Comparison of ENCODE assay signal across 15 cellular contexts in the genomic region with DNA sequence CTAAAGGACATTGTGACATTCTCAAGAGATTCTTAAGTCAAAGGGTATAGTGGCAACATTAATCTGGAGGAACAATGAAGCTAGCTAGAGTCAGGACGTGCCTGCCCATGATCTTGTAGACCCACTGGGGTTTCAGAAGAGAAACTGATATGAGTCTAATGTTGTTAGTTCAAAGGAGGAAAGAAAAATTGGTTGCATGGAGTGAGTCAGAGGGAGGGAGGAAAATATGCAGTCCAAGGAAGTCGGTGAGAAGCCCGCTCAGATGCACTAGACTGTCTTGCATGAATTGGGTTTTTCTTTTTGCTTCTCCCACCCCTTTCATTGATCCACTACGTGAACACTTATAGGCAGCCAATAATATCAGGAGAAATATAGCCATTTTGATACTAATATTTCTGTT. TPM values are rescaled to one million over a fixed set of nuclear protein-coding genes. Genes with fewer than 3 reads are reported as not detected.
DNase-seq lines count a peak whose midpoint lies in the region; ATAC-seq, FAIRE-seq and TF ChIP-seq lines count a peak whose summit lies in the region.
"Had no signal": no experiment of that assay in that cellular context is flagged by ENCODE, and none has a peak within 500 bp of the region (broad histone marks: within the 10 kb centered on the region; RNA-seq: fewer than 3 reads in every experiment).

No MANE protein-coding gene starts in this region.

- FAIRE-seq in urothelium cell line (lab: Jason Lieb, UNC), result no peak

- H3K27ac ChIP-seq in thyroid gland, result peak overlapping the region; percentile 78 to 91 (median 86)
- H3K27ac ChIP-seq: cardiac muscle cell, thoracic aorta had no signal

- no peak overlapping the region for H3K27ac Mint-ChIP-seq in activated naive CD8-positive, alpha-beta T cell treated with anti-CD3 and anti-CD28 coated beads, Interleukin-2, amount 50 U/mL, for 24 hours
- no peak overlapping the region for H3K27ac Mint-ChIP-seq in activated naive CD8-positive, alpha-beta T cell treated with anti-CD3 and anti-CD28 coated beads for 36 hours
- H3K27ac Mint-ChIP-seq: progenitor cell of endocrine pancreas had no signal

- H3K36me3 ChIP-seq in adipocyte (ENCODE audit: control insufficient read depth, insufficient read depth, low read length, severe bottlenecking) (no peaks in the 10 kb centered on the region), thyroid gland (no peaks in the 10 kb centered on the region)
- H3K36me3 ChIP-seq: BE2C, cardiac muscle cell, thoracic aorta had no signal

- H3K4me1 ChIP-seq in adipocyte (ENCODE audit: control insufficient read depth, insufficient read depth, low read length), result peaks cover 33% of the 10 kb centered on the region
- H3K4me1 ChIP-seq in thyroid gland, result peaks cover 32 to 42% of the 10 kb centered on the region in 2 donors

- H3K9me3 Mint-ChIP-seq in activated naive CD8-positive, alpha-beta T cell treated with anti-CD3 and anti-CD28 coated beads, Interleukin-2, amount 50 U/mL, for 24 hours, result no peaks in the 10 kb centered on the region
- H3K9me3 Mint-ChIP-seq in activated naive CD8-positive, alpha-beta T cell treated with anti-CD3 and anti-CD28 coated beads for 36 hours, result no peaks in the 10 kb centered on the region

- peak overlapping the region; percentile 46 for H3K9ac ChIP-seq in adipocyte (ENCODE audit: low read length)

- WGBS in thyroid gland, 2 donors, result 44 to 59% methylated on average over 4 of the region's 4 CpGs

- no peak for TF ChIP-seq POLR2A in thyroid gland (IDR thresholded peaks at IDR 0.05)

- peak; percentile 42 for ATAC-seq in activated naive CD8-positive, alpha-beta T cell treated with anti-CD3 and anti-CD28 coated beads, Interleukin-2, amount 50 U/mL, for 24 hours

- H3K4me3 ChIP-seq in adipocyte (ENCODE audit: low read length), result peak overlapping the region; percentile 53
- H3K4me3 ChIP-seq in thyroid gland (replicated peaks in 1 of 3), result no peak overlapping the region
- H3K4me3 ChIP-seq: cardiac muscle cell, lung, thoracic aorta had no signal

- no peak overlapping the region for H3K4me3 Mint-ChIP-seq in activated naive CD8-positive, alpha-beta T cell treated with anti-CD3 and anti-CD28 coated beads, Interleukin-2, amount 50 U/mL, for 24 hours
- no peak overlapping the region for H3K4me3 Mint-ChIP-seq in activated naive CD8-positive, alpha-beta T cell treated with anti-CD3 and anti-CD28 coated beads for 36 hours

- no peaks in the 10 kb centered on the region for H3K9me3 ChIP-seq in adipocyte (ENCODE audit: control insufficient read depth, low read length)
- no peaks in the 10 kb centered on the region for H3K9me3 ChIP-seq in thyroid gland
- H3K9me3 ChIP-seq: BE2C, thoracic aorta had no signal

- TF ChIP-seq CTCF in thyroid gland (IDR thresholded peaks at IDR 0.05), result no peak

- no peak for DNase-seq in activated naive CD8-positive, alpha-beta T cell treated with anti-CD3 and anti-CD28 coated beads, Interleukin-2, amount 50 U/mL, for 24 hours
- DNase-seq in activated naive CD8-positive, alpha-beta T cell treated with anti-CD3 and anti-CD28 coated beads for 36 hours, result no peak
- DNase-seq in adipocyte (ENCODE audit: low read depth) (peak; percentile 44), glomerular visceral epithelial cell (ENCODE audit: extremely low spot score) (peak; percentile 74), thyroid gland (no peak), midbrain (lab: John Stamatoyannopoulos, UW) (no peak), urothelium cell line (ENCODE audit: low spot score) (no peak)
- no peak for DNase-seq in effector CD4-positive, alpha-beta T cell
- DNase-seq: activated T-cell treated with anti-CD3 and anti-CD28 coated beads for 4 hours, KBM-7 had no signal

- H3K36me3 Mint-ChIP-seq in activated naive CD8-positive, alpha-beta T cell treated with anti-CD3 and anti-CD28 coated beads, Interleukin-2, amount 50 U/mL, for 24 hours (ENCODE audit: low read depth), result no peaks in the 10 kb centered on the region
- no peaks in the 10 kb centered on the region for H3K36me3 Mint-ChIP-seq in activated naive CD8-positive, alpha-beta T cell treated with anti-CD3 and anti-CD28 coated beads for 36 hours

- H3K27me3 Mint-ChIP-seq in activated naive CD8-positive, alpha-beta T cell treated with anti-CD3 and anti-CD28 coated beads, Interleukin-2, amount 50 U/mL, for 24 hours, result peaks cover 37% of the 10 kb centered on the region
- H3K27me3 Mint-ChIP-seq in activated naive CD8-positive, alpha-beta T cell treated with anti-CD3 and anti-CD28 coated beads for 36 hours, result peaks cover 31% of the 10 kb centered on the region

- peaks cover 6% of the 10 kb centered on the region for H3K4me1 Mint-ChIP-seq in activated naive CD8-positive, alpha-beta T cell treated with anti-CD3 and anti-CD28 coated beads, Interleukin-2, amount 50 U/mL, for 24 hours
- no peaks in the 10 kb centered on the region for H3K4me1 Mint-ChIP-seq in activated naive CD8-positive, alpha-beta T cell treated with anti-CD3 and anti-CD28 coated beads for 36 hours

- intact Hi-C loops in thyroid gland (cut with DNase I), result no loop called here

- H3K27me3 ChIP-seq in adipocyte (replicated peaks; ENCODE audit: control insufficient read depth, insufficient read depth, low read length) (peaks cover 8% of the 10 kb centered on the region), thyroid gland (no peaks in the 10 kb centered on the region)
- H3K27me3 ChIP-seq: BE2C, cardiac muscle cell had no signal

RNA-seq across cellular contexts. Expression of a gene that starts 53.8 kb away (rescaled TPM):
- total RNA-seq in activated naive CD8-positive, alpha-beta T cell treated with anti-CD3 and anti-CD28 coated beads for 36 hours, result not detected
- total RNA-seq in thyroid gland, result 10 to 100 TPM in 3 of 4 donors, 1 to 10 TPM in 1; 7.6 to 20.0 (median 15.1) TPM
- total RNA-seq: thoracic aorta had no signal

RNA-seq across cellular contexts. Expression of a gene that starts 56.5 kb away (rescaled TPM):
- 10 to 100 TPM; 12.2 to 12.5 TPM for total RNA-seq in activated naive CD8-positive, alpha-beta T cell treated with anti-CD3 and anti-CD28 coated beads for 36 hours
- total RNA-seq in thyroid gland, result 10 to 100 TPM in 1 of 4 donors, 1 to 10 TPM in 3; 7.3 to 11.0 (median 7.8) TPM

Comparison
In these comparisons a context has a peak if more than half of its experiments do, and no peak if none do; other contexts are left out.
1. DNase-seq: peak in adipocyte (single experiment) and glomerular visceral epithelial cell (single experiment); none in activated naive CD8-positive, alpha-beta T cell treated with anti-CD3 and anti-CD28 coated beads, Interleukin-2, amount 50 U/mL, for 24 hours (single experiment), activated naive CD8-positive, alpha-beta T cell treated with anti-CD3 and anti-CD28 coated beads for 36 hours (single experiment), thyroid gland (0 of 2), effector CD4-positive, alpha-beta T cell (single experiment), midbrain (single experiment) and urothelium cell line (single experiment).
2. RNA of a gene that starts 53.8 kb away (total RNA-seq): 7.6 to 20.0 TPM in thyroid gland; not detected in activated naive CD8-positive, alpha-beta T cell treated with anti-CD3 and anti-CD28 coated beads for 36 hours; every median in the first group is over 4 times any median in the second.